15 cellular contexts compared by ENCODE assay signal in genomic region chr6:16236009-16236501, GRCh38. TPM values are rescaled to one million over a fixed set of nuclear protein-coding genes. Genes with fewer than 3 reads are reported as not detected.
DNase-seq lines count a peak whose midpoint lies in the region; ATAC-seq and TF ChIP-seq lines count a peak whose summit lies in the region.
"Had no signal": no experiment of that assay in that cellular context is flagged by ENCODE, and none has a peak within 500 bp of the region (broad histone marks: within the 10 kb centered on the region; RNA-seq: fewer than 3 reads in every experiment).

No MANE protein-coding gene starts in this region.

- peak overlapping the region; percentile 16 for H3K4me2 ChIP-seq in mammary epithelial cell (ENCODE audit: insufficient read depth, low read depth, low read length)

- no peaks in the 10 kb centered on the region for H3K9me3 Mint-ChIP-seq in nephron
- H3K9me3 Mint-ChIP-seq: IgD-negative memory B cell had no signal

- H3K36me3 ChIP-seq in left ventricle myocardium inferior (no peaks in the 10 kb centered on the region), mammary epithelial cell (ENCODE audit: insufficient read depth, low read length) (no peaks in the 10 kb centered on the region), vagina (no peaks in the 10 kb centered on the region)

- H3K4me1 ChIP-seq in left ventricle myocardium inferior (peaks cover 55% of the 10 kb centered on the region), mammary epithelial cell (ENCODE audit: insufficient read depth, low read length) (peaks cover 18% of the 10 kb centered on the region), vagina (peaks cover 24% of the 10 kb centered on the region)

- CTCF ChIA-PET in mammary epithelial cell (lab: Charles Lee; ENCODE audit: low non-redundant PET), result no interaction called here

- in situ Hi-C loops in mammary epithelial cell (cut with MboI; ENCODE audit: low sequenced_read_pairs in 2 of 2), result no loop called here

- ATAC-seq in Right ventricle myocardium inferior (no peak), HG02884 (IDR thresholded peaks at IDR 0.05; ENCODE audit: unreplicated experiment) (no peak)
- ATAC-seq: left cardiac atrium had no signal

- H3K79me2 ChIP-seq in mammary epithelial cell (ENCODE audit: insufficient read depth, low read length), result no peaks in the 10 kb centered on the region

- H3K27ac Mint-ChIP-seq in nephron, result peak overlapping the region; percentile 24 to 69 (median 68)
- H3K27ac Mint-ChIP-seq: activated naive CD8-positive, alpha-beta T cell; progenitor cell of endocrine pancreas had no signal

- no peak overlapping the region for H3K9ac ChIP-seq in mammary epithelial cell (ENCODE audit: insufficient read depth, low read length)

- no peak for DNase-seq in left ventricle myocardium inferior
- DNase-seq in Right ventricle myocardium inferior (ENCODE audit: missing footprints), result no peak
- DNase-seq in mammary epithelial cell, result no peak
- no peak for DNase-seq in vagina (ENCODE audit: extremely low spot score in 2 of 2)
- no peak for DNase-seq in OCI-M2 (lab: John Stamatoyannopoulos, UW; ENCODE audit: unreplicated experiment)
- no peak for DNase-seq in NCI-H774 (lab: John Stamatoyannopoulos, UW)
- DNase-seq: NCI-H146; NK-92 treated with Interleukin-12 subunit alpha and Interleukin-12 subunit beta, amount 100 ng/mL, for 24 hours; stimulated activated CD4-positive, alpha-beta T cell treated with anti-CD3 and anti-CD28 coated beads, Interleukin-4, amount 100 ng/mL, for 4 hours had no signal

- no peak for TF ChIP-seq POLR2A in vagina (IDR thresholded peaks at IDR 0.05)

- dilution Hi-C loops in mammary epithelial cell (cut with HindIII; ENCODE audit: low sequenced_read_pairs), result no loop called here

- TF ChIP-seq CTCF in left ventricle myocardium inferior (IDR thresholded peaks at IDR 0.05; ENCODE audit: borderline replicate concordance) (no peak), mammary epithelial cell (conservative IDR thresholded peaks at IDR 0.05 in 1 of 2, IDR thresholded peaks at IDR 0.05 in 1 of 2; ENCODE audit: extremely low read depth in 1 of 2, insufficient read depth in 1 of 2, low read depth in 1 of 2, low read length in 2 of 2) (no peak), nephron (IDR thresholded peaks at IDR 0.05; ENCODE audit: unreplicated experiment in 3 of 3) (no peak), vagina (IDR thresholded peaks at IDR 0.05) (no peak)

- no peaks in the 10 kb centered on the region for H3K36me3 Mint-ChIP-seq in nephron (ENCODE audit: low read depth)
- H3K36me3 Mint-ChIP-seq: activated naive CD8-positive, alpha-beta T cell; IgD-negative memory B cell had no signal

- peaks cover 45% of the 10 kb centered on the region for H3K4me1 Mint-ChIP-seq in nephron

- H3K9me3 ChIP-seq in left ventricle myocardium inferior (replicated peaks) (no peaks in the 10 kb centered on the region), mammary epithelial cell (replicated peaks; ENCODE audit: insufficient read depth, low read length) (no peaks in the 10 kb centered on the region), vagina (no peaks in the 10 kb centered on the region)

- H3K27me3 Mint-ChIP-seq in nephron (ENCODE audit: low read depth), result peaks cover 20% of the 10 kb centered on the region

- H3K27ac ChIP-seq in left ventricle myocardium inferior (replicated peaks) (peak overlapping the region; percentile 46), mammary epithelial cell (ENCODE audit: insufficient read depth, low read depth, low read length) (no peak overlapping the region), vagina (peak overlapping the region; percentile 47)

- H2AFZ ChIP-seq in mammary epithelial cell (ENCODE audit: low read depth, low read length), result peak overlapping the region; percentile 70

- H3K4me3 ChIP-seq in left ventricle myocardium inferior, result peak overlapping the region; percentile 42
- H3K4me3 ChIP-seq in mammary epithelial cell (replicated peaks in 1 of 3; ENCODE audit: insufficient read depth in 1 of 3, low read depth in 2 of 3, low read length in 3 of 3), result no peak overlapping the region
- H3K4me3 ChIP-seq in vagina, result no peak overlapping the region

- no TSS peak for BruUV-seq in mammary epithelial cell (replicated peaks; lab: Mats Ljungman, UMichigan)

- H3K27me3 ChIP-seq in left ventricle myocardium inferior (ENCODE audit: low read depth), result no peaks in the 10 kb centered on the region
- no peaks in the 10 kb centered on the region for H3K27me3 ChIP-seq in mammary epithelial cell (ENCODE audit: insufficient read depth, low read length)
- no peaks in the 10 kb centered on the region for H3K27me3 ChIP-seq in vagina

- peak overlapping the region; percentile 34 to 60 (median 57) for H3K4me3 Mint-ChIP-seq in nephron

- intact Hi-C loops in left ventricle myocardium inferior (cut with micrococcal nuclease) (no loop called here), Right ventricle myocardium inferior (cut with DNase I) (no loop called here), mammary epithelial cell (cut with micrococcal nuclease) (no loop called here), vagina (cut with DNase I) (no loop called here)

- no peaks in the 10 kb centered on the region for H4K20me1 ChIP-seq in mammary epithelial cell (ENCODE audit: insufficient read depth, low read length)

- 14% methylated on average over 4 of the region's 4 CpGs for WGBS in mammary epithelial cell (ENCODE audit: low coverage, missing lambda C conversion rate)

RNA-seq across cellular contexts. Expression of gene GMPR, which starts 2.3 kb away (rescaled TPM):
- 126 TPM for total RNA-seq in left ventricle myocardium inferior
- 125 TPM for total RNA-seq in Right ventricle myocardium inferior
- under 1 TPM; 0.45 to 0.83 TPM for total RNA-seq in mammary epithelial cell
- 3.2 TPM for polyA plus RNA-seq in mammary epithelial cell
- polyA minus RNA-seq in mammary epithelial cell, result 15.0 TPM
- 2.0 TPM for total RNA-seq in vagina

Comparison
In these comparisons a context has a peak if more than half of its experiments do, and no peak if none do; other contexts are left out.
1. RNA of gene GMPR, which starts 2.3 kb away (total RNA-seq): 126 TPM in left ventricle myocardium inferior (single experiment) and 125 TPM in Right ventricle myocardium inferior (single experiment); 2.0 TPM in vagina (single experiment) and 0.45 to 0.83 TPM in mammary epithelial cell; every median in the first group is over 10 times any median in the second.